ENCODE assay signal across 8 cellular contexts in the genomic region with DNA sequence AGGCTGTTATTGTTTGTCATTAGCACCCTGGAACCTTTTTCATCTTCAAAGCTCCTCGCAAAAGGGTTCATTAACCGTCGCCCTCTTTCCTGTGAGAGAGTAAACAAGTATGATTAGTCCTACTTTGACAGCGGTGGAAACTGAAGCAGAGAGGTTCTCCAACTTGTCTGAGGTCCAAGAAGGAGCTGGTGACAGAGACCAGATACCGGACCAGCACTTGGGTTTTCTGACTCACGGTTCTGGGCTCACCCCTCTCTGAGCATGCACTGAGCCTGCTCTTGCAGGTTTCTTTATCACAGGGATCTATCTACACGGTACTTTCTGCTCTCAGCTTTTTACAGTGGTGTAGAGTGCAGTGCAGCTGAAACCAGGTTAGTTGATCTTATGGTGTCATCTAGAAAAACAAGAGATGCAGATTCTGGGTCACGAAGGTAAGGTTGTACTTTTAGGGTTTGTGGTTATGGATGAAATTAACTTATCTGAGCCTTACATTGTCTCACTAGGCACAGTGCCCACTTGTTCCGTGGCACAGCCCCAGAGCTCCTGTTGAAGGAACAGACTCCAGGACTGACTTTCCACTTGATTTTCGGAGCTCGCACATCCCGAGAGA.
DNase-seq lines count a peak whose midpoint lies in the region; ATAC-seq and TF ChIP-seq lines count a peak whose summit lies in the region.

No MANE protein-coding gene starts in this region.

- DNase-seq in activated T-cell treated with anti-CD3 and anti-CD28 coated beads for 48 hours (ENCODE audit: low read depth) (peak; percentile 66), right atrium auricular region (ENCODE audit: low spot score) (no peak), putamen (ENCODE audit: low spot score) (no peak), GOT3 (lab: John Stamatoyannopoulos, UW) (no peak), GM23338 (ENCODE audit: low spot score) (no peak)
- DNase-seq in stimulated activated CD8-positive, alpha-beta memory T cell treated with anti-CD3 and anti-CD28 coated beads, Interleukin-15, amount 100 ng/mL, for 4 hours (ENCODE audit: low read depth in 2 of 2), result peak; percentile 50 to 68

- H3K4me3 Mint-ChIP-seq in GM23338, result no peak overlapping the region

- no peak overlapping the region for H3K4me2 ChIP-seq in GM23338

- H3K4me3 ChIP-seq in right atrium auricular region, result peak overlapping the region in 1 of 2 donors; percentile 4
- H3K4me3 ChIP-seq in GM23338, result no peak overlapping the region

- no peak for TF ChIP-seq CTCF in right atrium auricular region (IDR thresholded peaks at IDR 0.05)
- no peak for TF ChIP-seq CTCF in GM23338 (conservative IDR thresholded peaks at IDR 0.05; ENCODE audit: low read depth in 2 of 2)

- no peaks in the 10 kb centered on the region for H3K9me3 Mint-ChIP-seq in GM23338

- peaks cover 7% of the 10 kb centered on the region for H3K36me3 Mint-ChIP-seq in GM23338 (ENCODE audit: low read depth)

- peaks cover 2% of the 10 kb centered on the region; the same call in 1 of the 3 replicates for H3K4me1 Mint-ChIP-seq in GM23338

- no peaks in the 10 kb centered on the region for H3K9me3 ChIP-seq in right atrium auricular region

- ATAC-seq in GM19025 (IDR thresholded peaks at IDR 0.05; ENCODE audit: low read depth, unreplicated experiment), result peak; percentile 59
- ATAC-seq in HG03354 (IDR thresholded peaks at IDR 0.05; ENCODE audit: poor library complexity, severe bottlenecking, unreplicated experiment), result peak; percentile 54
- ATAC-seq in GM23338, result no peak

- H2AFZ ChIP-seq in GM23338, result no peak overlapping the region

- peaks cover 82% of the 10 kb centered on the region for H3K79me2 ChIP-seq in GM23338 (replicated peaks; ENCODE audit: insufficient read depth)

- H3K27me3 ChIP-seq in right atrium auricular region, result no peaks in the 10 kb centered on the region
- H3K27me3 ChIP-seq in GM23338 (ENCODE audit: insufficient read depth), result no peaks in the 10 kb centered on the region

- peaks cover 0 to 33% of the 10 kb centered on the region in 2 donors for H3K4me1 ChIP-seq in right atrium auricular region
- H3K4me1 ChIP-seq in GM23338 (ENCODE audit: insufficient read depth), result no peaks in the 10 kb centered on the region

- peak overlapping the region; percentile 71 to 77 for H3K27ac ChIP-seq in right atrium auricular region
- H3K27ac ChIP-seq in GM23338 (ENCODE audit: low read depth), result no peak overlapping the region

- no peaks in the 10 kb centered on the region for H3K9me2 ChIP-seq in GM23338 (ENCODE audit: insufficient read depth)

- peaks cover 30% of the 10 kb centered on the region for H4K20me1 ChIP-seq in GM23338 (replicated peaks; ENCODE audit: insufficient read depth)

- no peaks in the 10 kb centered on the region for H3K27me3 Mint-ChIP-seq in GM23338 (ENCODE audit: insufficient read depth, low read depth, poor library complexity)

- H3K27ac Mint-ChIP-seq in GM23338, result no peak overlapping the region

- H3F3A ChIP-seq in GM23338 (replicated peaks; ENCODE audit: low read depth), result no peaks in the 10 kb centered on the region

- H3K36me3 ChIP-seq in right atrium auricular region (no peaks in the 10 kb centered on the region), GM23338 (ENCODE audit: insufficient read depth) (peaks cover 3% of the 10 kb centered on the region; the same call in 1 of the 2 replicates)

TF ChIP-seq in GM23338, 12 proteins besides CTCF, POLR2A, EP300 and RAD21 (continues in another document):
- TF ChIP-seq, protein P1, sequence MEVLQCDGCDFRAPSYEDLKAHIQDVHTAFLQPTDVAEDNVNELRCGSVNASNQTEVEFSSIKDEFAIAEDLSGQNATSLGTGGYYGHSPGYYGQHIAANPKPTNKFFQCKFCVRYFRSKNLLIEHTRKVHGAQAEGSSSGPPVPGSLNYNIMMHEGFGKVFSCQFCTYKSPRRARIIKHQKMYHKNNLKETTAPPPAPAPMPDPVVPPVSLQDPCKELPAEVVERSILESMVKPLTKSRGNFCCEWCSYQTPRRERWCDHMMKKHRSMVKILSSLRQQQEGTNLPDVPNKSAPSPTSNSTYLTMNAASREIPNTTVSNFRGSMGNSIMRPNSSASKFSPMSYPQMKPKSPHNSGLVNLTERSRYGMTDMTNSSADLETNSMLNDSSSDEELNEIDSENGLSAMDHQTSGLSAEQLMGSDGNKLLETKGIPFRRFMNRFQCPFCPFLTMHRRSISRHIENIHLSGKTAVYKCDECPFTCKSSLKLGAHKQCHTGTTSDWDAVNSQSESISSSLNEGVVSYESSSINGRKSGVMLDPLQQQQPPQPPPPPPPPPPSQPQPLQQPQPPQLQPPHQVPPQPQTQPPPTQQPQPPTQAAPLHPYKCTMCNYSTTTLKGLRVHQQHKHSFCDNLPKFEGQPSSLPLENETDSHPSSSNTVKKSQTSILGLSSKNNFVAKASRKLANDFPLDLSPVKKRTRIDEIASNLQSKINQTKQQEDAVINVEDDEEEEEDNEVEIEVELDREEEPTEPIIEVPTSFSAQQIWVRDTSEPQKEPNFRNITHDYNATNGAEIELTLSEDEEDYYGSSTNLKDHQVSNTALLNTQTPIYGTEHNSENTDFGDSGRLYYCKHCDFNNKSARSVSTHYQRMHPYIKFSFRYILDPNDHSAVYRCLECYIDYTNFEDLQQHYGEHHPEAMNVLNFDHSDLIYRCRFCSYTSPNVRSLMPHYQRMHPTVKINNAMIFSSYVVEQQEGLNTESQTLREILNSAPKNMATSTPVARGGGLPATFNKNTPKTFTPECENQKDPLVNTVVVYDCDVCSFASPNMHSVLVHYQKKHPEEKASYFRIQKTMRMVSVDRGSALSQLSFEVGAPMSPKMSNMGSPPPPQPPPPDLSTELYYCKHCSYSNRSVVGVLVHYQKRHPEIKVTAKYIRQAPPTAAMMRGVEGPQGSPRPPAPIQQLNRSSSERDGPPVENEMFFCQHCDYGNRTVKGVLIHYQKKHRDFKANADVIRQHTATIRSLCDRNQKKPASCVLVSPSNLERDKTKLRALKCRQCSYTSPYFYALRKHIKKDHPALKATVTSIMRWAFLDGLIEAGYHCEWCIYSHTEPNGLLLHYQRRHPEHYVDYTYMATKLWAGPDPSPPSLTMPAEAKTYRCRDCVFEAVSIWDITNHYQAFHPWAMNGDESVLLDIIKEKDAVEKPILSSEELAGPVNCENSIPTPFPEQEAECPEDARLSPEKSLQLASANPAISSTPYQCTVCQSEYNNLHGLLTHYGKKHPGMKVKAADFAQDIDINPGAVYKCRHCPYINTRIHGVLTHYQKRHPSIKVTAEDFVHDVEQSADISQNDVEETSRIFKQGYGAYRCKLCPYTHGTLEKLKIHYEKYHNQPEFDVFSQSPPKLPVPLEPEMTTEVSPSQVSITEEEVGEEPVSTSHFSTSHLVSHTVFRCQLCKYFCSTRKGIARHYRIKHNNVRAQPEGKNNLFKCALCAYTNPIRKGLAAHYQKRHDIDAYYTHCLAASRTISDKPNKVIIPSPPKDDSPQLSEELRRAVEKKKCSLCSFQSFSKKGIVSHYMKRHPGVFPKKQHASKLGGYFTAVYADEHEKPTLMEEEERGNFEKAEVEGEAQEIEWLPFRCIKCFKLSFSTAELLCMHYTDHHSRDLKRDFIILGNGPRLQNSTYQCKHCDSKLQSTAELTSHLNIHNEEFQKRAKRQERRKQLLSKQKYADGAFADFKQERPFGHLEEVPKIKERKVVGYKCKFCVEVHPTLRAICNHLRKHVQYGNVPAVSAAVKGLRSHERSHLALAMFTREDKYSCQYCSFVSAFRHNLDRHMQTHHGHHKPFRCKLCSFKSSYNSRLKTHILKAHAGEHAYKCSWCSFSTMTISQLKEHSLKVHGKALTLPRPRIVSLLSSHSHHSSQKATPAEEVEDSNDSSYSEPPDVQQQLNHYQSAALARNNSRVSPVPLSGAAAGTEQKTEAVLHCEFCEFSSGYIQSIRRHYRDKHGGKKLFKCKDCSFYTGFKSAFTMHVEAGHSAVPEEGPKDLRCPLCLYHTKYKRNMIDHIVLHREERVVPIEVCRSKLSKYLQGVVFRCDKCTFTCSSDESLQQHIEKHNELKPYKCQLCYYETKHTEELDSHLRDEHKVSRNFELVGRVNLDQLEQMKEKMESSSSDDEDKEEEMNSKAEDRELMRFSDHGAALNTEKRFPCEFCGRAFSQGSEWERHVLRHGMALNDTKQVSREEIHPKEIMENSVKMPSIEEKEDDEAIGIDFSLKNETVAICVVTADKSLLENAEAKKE (CRISPR knock-in tag; IDR thresholded peaks at IDR 0.05), result no peak
- no peak for TF ChIP-seq EZH2phosphoT487 (IDR thresholded peaks at IDR 0.05; ENCODE audit: unreplicated experiment)
- no peak for TF ChIP-seq CREB1 (CRISPR knock-in tag; IDR thresholded peaks at IDR 0.05; ENCODE audit: low read depth)
- TF ChIP-seq, protein P2, sequence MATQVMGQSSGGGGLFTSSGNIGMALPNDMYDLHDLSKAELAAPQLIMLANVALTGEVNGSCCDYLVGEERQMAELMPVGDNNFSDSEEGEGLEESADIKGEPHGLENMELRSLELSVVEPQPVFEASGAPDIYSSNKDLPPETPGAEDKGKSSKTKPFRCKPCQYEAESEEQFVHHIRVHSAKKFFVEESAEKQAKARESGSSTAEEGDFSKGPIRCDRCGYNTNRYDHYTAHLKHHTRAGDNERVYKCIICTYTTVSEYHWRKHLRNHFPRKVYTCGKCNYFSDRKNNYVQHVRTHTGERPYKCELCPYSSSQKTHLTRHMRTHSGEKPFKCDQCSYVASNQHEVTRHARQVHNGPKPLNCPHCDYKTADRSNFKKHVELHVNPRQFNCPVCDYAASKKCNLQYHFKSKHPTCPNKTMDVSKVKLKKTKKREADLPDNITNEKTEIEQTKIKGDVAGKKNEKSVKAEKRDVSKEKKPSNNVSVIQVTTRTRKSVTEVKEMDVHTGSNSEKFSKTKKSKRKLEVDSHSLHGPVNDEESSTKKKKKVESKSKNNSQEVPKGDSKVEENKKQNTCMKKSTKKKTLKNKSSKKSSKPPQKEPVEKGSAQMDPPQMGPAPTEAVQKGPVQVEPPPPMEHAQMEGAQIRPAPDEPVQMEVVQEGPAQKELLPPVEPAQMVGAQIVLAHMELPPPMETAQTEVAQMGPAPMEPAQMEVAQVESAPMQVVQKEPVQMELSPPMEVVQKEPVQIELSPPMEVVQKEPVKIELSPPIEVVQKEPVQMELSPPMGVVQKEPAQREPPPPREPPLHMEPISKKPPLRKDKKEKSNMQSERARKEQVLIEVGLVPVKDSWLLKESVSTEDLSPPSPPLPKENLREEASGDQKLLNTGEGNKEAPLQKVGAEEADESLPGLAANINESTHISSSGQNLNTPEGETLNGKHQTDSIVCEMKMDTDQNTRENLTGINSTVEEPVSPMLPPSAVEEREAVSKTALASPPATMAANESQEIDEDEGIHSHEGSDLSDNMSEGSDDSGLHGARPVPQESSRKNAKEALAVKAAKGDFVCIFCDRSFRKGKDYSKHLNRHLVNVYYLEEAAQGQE (IDR thresholded peaks at IDR 0.05; ENCODE audit: unreplicated experiment), result no peak
- TF ChIP-seq STAT1 (IDR thresholded peaks at IDR 0.05; ENCODE audit: unreplicated experiment), result no peak
- no peak for TF ChIP-seq ZNF114 (CRISPR knock-in tag; IDR thresholded peaks at IDR 0.05)
- TF ChIP-seq NANOG (IDR thresholded peaks at IDR 0.05; ENCODE audit: borderline replicate concordance), result no peak

Comparison
In these comparisons a context has a peak if more than half of its experiments do, and no peak if none do; other contexts are left out.
1. DNase-seq: peak in activated T-cell treated with anti-CD3 and anti-CD28 coated beads for 48 hours (single experiment) and stimulated activated CD8-positive, alpha-beta memory T cell treated with anti-CD3 and anti-CD28 coated beads, Interleukin-15, amount 100 ng/mL, for 4 hours (2 of 2); none in right atrium auricular region (single experiment), putamen (single experiment), GOT3 (single experiment) and GM23338 (single experiment).